In genomic region chr19:51926784-51927741, GRCh38 we compare ENCODE assay signal across 1 cellular context.
A peak's percentile ranks its signal among the peaks of the same experiment; 100 is the strongest.
TF ChIP-seq lines count a peak whose summit lies in the region.

ZNF613 (plus strand) TSS chr19:51927472; CDS start chr19:51936221, 8,749 bp downstream.

TF ChIP-seq in HepG2, 621 proteins besides CTCF, POLR2A, EP300 and RAD21 (continued from another document and continues in another):
- TF ChIP-seq JDP2 (CRISPR knock-in tag; IDR thresholded peaks at IDR 0.05; ENCODE audit: borderline replicate concordance) (no peak), BRCA1 (CRISPR knock-in tag; IDR thresholded peaks at IDR 0.05) (no peak), AHDC1 (CRISPR knock-in tag; IDR thresholded peaks at IDR 0.05; ENCODE audit: borderline replicate concordance) (no peak), SALL2 (CRISPR knock-in tag; IDR thresholded peaks at IDR 0.05) (peak; percentile 66; the same call in 1 of the 2 replicates), ZNF724P (CRISPR knock-in tag; IDR thresholded peaks at IDR 0.05; ENCODE audit: borderline replicate concordance) (no peak), ZMYM3 (CRISPR knock-in tag; IDR thresholded peaks at IDR 0.05) (no peak; the same call in 1 of the 2 replicates), SOX5 (CRISPR knock-in tag; IDR thresholded peaks at IDR 0.05; ENCODE audit: borderline replicate concordance) (no peak), TEF (CRISPR knock-in tag; IDR thresholded peaks at IDR 0.05) (no peak), MYNN (CRISPR knock-in tag; IDR thresholded peaks at IDR 0.05; ENCODE audit: low read depth) (no peak), ZNF543 (CRISPR knock-in tag; IDR thresholded peaks at IDR 0.05) (peak; percentile 28; the same call in 1 of the 2 replicates), IKZF4 (CRISPR knock-in tag; IDR thresholded peaks at IDR 0.05; ENCODE audit: borderline replicate concordance, low read depth, not compliant biosample characterization) (no peak), ARNT (IDR thresholded peaks at IDR 0.05) (no peak), TEAD3 (CRISPR knock-in tag; optimal IDR thresholded peaks at IDR 0.05; ENCODE audit: borderline replicate concordance) (no peak), ZNF256 (CRISPR knock-in tag; conservative IDR thresholded peaks at IDR 0.05) (no peak), ZFP62 (CRISPR knock-in tag; IDR thresholded peaks at IDR 0.05) (no peak), ZNF749 (CRISPR knock-in tag; IDR thresholded peaks at IDR 0.05; ENCODE audit: borderline replicate concordance) (0 out of 2 replicates have a peak, but pooled peaks have one; percentile 46), JUND (CRISPR knock-in tag; IDR thresholded peaks at IDR 0.05) (no peak), PATZ1 (CRISPR knock-in tag; IDR thresholded peaks at IDR 0.05) (peak; percentile 35; the same call in 1 of the 2 replicates), ZBTB2 (CRISPR knock-in tag; IDR thresholded peaks at IDR 0.05; ENCODE audit: low read depth) (no peak), HIC2 (CRISPR knock-in tag; IDR thresholded peaks at IDR 0.05; ENCODE audit: low read depth) (no peak), ZC3H4 (CRISPR knock-in tag; IDR thresholded peaks at IDR 0.05; ENCODE audit: borderline replicate concordance) (no peak), ZNF614 (CRISPR knock-in tag; IDR thresholded peaks at IDR 0.05; ENCODE audit: borderline replicate concordance) (no peak), ZNF136 (CRISPR knock-in tag; IDR thresholded peaks at IDR 0.05; ENCODE audit: low read depth) (no peak), YY1 (IDR thresholded peaks at IDR 0.05; ENCODE audit: insufficient read depth, insufficient replicate concordance, low read depth, low read length) (peak; percentile 97), ZNF7 (CRISPR knock-in tag; IDR thresholded peaks at IDR 0.05) (no peak), ZNF407 (CRISPR knock-in tag; IDR thresholded peaks at IDR 0.05; ENCODE audit: not compliant biosample characterization) (no peak), NFKBIZ (CRISPR knock-in tag; IDR thresholded peaks at IDR 0.05) (no peak), ETS1 (CRISPR knock-in tag; IDR thresholded peaks at IDR 0.05) (no peak), ZNF280D (CRISPR knock-in tag; IDR thresholded peaks at IDR 0.05) (peak; percentile 80), ZNF326 (CRISPR knock-in tag; IDR thresholded peaks at IDR 0.05; ENCODE audit: borderline replicate concordance) (no peak)
